11 cellular contexts compared by ENCODE assay signal in genomic region chr10:3102721-3103410, GRCh38. TPM values are rescaled to one million over a fixed set of nuclear protein-coding genes. Genes with fewer than 3 reads are reported as not detected.
A peak's percentile ranks its signal among the peaks of the same experiment; 100 is the strongest.
DNase-seq lines count a peak whose midpoint lies in the region; ATAC-seq, FAIRE-seq and TF ChIP-seq lines count a peak whose summit lies in the region.
"Had no signal": no experiment of that assay in that cellular context is flagged by ENCODE, and none has a peak within 500 bp of the region (broad histone marks: within the 10 kb centered on the region; RNA-seq: fewer than 3 reads in every experiment).

No MANE protein-coding gene starts in this region.

- no peak overlapping the region for H3K4me3 ChIP-seq in bronchial epithelial cell (ENCODE audit: low read depth, low read length)
- no peak overlapping the region for H3K4me3 ChIP-seq in thoracic aorta

- TF ChIP-seq CTCF in bronchial epithelial cell (IDR thresholded peaks at IDR 0.05; ENCODE audit: insufficient read depth, low read length, severe bottlenecking) (no peak), thoracic aorta (IDR thresholded peaks at IDR 0.05) (no peak)

- no peaks in the 10 kb centered on the region for H3K4me1 Mint-ChIP-seq in activated T-cell treated with anti-CD3 and anti-CD28 coated beads, Interleukin-2, amount 50 U/mL, for 72 hours (ENCODE audit: low read depth)

- DNase-seq in activated T-cell treated with anti-CD3 and anti-CD28 coated beads, Interleukin-2, amount 50 U/mL, for 72 hours, result no peak
- DNase-seq in activated T-cell treated with anti-CD3 and anti-CD28 coated beads for 4 hours (no peak), bronchial epithelial cell (ENCODE audit: low read depth) (peak; percentile 52), thoracic aorta (ENCODE audit: low spot score) (no peak), HPDE6-E6E7 (ENCODE audit: extremely low spot score) (no peak), NCI-H2171 (lab: John Stamatoyannopoulos, UW) (no peak)
- DNase-seq: NCI-H1048; stimulated activated CD4-positive, alpha-beta T cell treated with anti-CD3 and anti-CD28 coated beads, Interleukin-2, amount 100 ng/mL, for 24 hours had no signal

- H3K9me3 ChIP-seq in thoracic aorta, result no peaks in the 10 kb centered on the region

- H3K4me3 Mint-ChIP-seq in activated T-cell treated with anti-CD3 and anti-CD28 coated beads, Interleukin-2, amount 50 U/mL, for 72 hours, result no peak overlapping the region
- H3K4me3 Mint-ChIP-seq: mesothelial cell of epicardium had no signal

- H3K36me3 ChIP-seq in bronchial epithelial cell (ENCODE audit: control insufficient read depth, insufficient read depth, low read length) (peaks cover 28% of the 10 kb centered on the region), thoracic aorta (peaks cover 7% of the 10 kb centered on the region)

- H3K9me3 Mint-ChIP-seq in activated T-cell treated with anti-CD3 and anti-CD28 coated beads, Interleukin-2, amount 50 U/mL, for 72 hours, result no peaks in the 10 kb centered on the region
- H3K9me3 Mint-ChIP-seq: mesothelial cell of epicardium had no signal

- peak overlapping the region; percentile 7 for H3K27ac Mint-ChIP-seq in activated T-cell treated with anti-CD3 and anti-CD28 coated beads, Interleukin-2, amount 50 U/mL, for 72 hours
- H3K27ac Mint-ChIP-seq: mesothelial cell of epicardium had no signal

- H3K27ac ChIP-seq in layer of hippocampus (ENCODE audit: low read depth, low read length) (peak overlapping the region; percentile 73), thoracic aorta (peak overlapping the region; percentile 4 to 91)

- peaks cover 23 to 44% of the 10 kb centered on the region in 2 donors for H3K4me1 ChIP-seq in thoracic aorta (ENCODE audit: control insufficient read depth in 1 of 2, low read depth in 2 of 2)

- peaks cover 10 to 37% of the 10 kb centered on the region in 2 donors for H3K36me3 Mint-ChIP-seq in activated T-cell treated with anti-CD3 and anti-CD28 coated beads, Interleukin-2, amount 50 U/mL, for 72 hours (ENCODE audit: insufficient read depth in 2 of 2)

- no peaks in the 10 kb centered on the region for H3K27me3 ChIP-seq in bronchial epithelial cell (ENCODE audit: control insufficient read depth, insufficient read depth, low read length)
- no peaks in the 10 kb centered on the region for H3K27me3 ChIP-seq in layer of hippocampus (ENCODE audit: control insufficient read depth, insufficient read depth, low read length)
- H3K27me3 ChIP-seq in thoracic aorta (replicated peaks; ENCODE audit: insufficient read depth), result no peaks in the 10 kb centered on the region

- peak; percentile 95 for FAIRE-seq in bronchial epithelial cell (lab: Jason Lieb, UNC)

- ATAC-seq in activated T-cell treated with anti-CD3 and anti-CD28 coated beads, Interleukin-2, amount 50 U/mL, for 72 hours (replicated peaks in 1 of 2), result no peak
- ATAC-seq in thoracic aorta (ENCODE audit: insufficient number of reproducible peaks, low FRiP score, low read depth) (no peak), HG03135 (IDR thresholded peaks at IDR 0.05; ENCODE audit: unreplicated experiment) (no peak)

- H3K27me3 Mint-ChIP-seq in activated T-cell treated with anti-CD3 and anti-CD28 coated beads, Interleukin-2, amount 50 U/mL, for 72 hours (ENCODE audit: low read depth), result no peaks in the 10 kb centered on the region

RNA-seq across cellular contexts. Expression of gene PFKP, which starts 35.5 kb away (rescaled TPM):
- 100 to 1,000 TPM in 1 of 2 donors, 10 to 100 TPM in 1; 85.2 to 105 TPM for total RNA-seq in activated T-cell treated with anti-CD3 and anti-CD28 coated beads, Interleukin-2, amount 50 U/mL, for 72 hours
- total RNA-seq in bronchial epithelial cell (188 and 196 TPM in 2 replicates), thoracic aorta (100 to 1,000 TPM in 1 of 2 donors, 10 to 100 TPM in 1; 91.4 to 153 TPM)
